In genomic region chr6:161244725-161245124, GRCh38 we compare ENCODE assay signal across 1 cellular context.
TF ChIP-seq lines count a peak whose summit lies in the region.

No MANE protein-coding gene starts in this region.

TF ChIP-seq in K562, 482 proteins besides CTCF, POLR2A, EP300 and RAD21 (continued from another document and continues in another):
- TF ChIP-seq MAX (CRISPR knock-in tag; IDR thresholded peaks at IDR 0.05) (peak; percentile 75), VEZF1 (CRISPR knock-in tag; IDR thresholded peaks at IDR 0.05) (peak; percentile 29; the same call in 1 of the 2 replicates), CHD7 (IDR thresholded peaks at IDR 0.05; ENCODE audit: low read depth, low read length) (no peak), ESRRA (IDR thresholded peaks at IDR 0.05; ENCODE audit: borderline replicate concordance, low read depth) (peak; percentile 57; the same call in 1 of the 2 replicates), KLF16 (IDR thresholded peaks at IDR 0.05) (peak; percentile 90), CAMTA2 (CRISPR knock-in tag; conservative IDR thresholded peaks at IDR 0.05) (no peak), ZHX1 (conservative IDR thresholded peaks at IDR 0.05; ENCODE audit: low read length) (no peak), HOXB6 (CRISPR knock-in tag; IDR thresholded peaks at IDR 0.05; ENCODE audit: borderline replicate concordance) (no peak), RBM39 (optimal IDR thresholded peaks at IDR 0.05; ENCODE audit: low read depth, low read length) (no peak), ATF1 (CRISPR knock-in tag; IDR thresholded peaks at IDR 0.05) (no peak), ATF1 (tag; IDR thresholded peaks at IDR 0.05) (0 out of 2 replicates have a peak, but pooled peaks have one; percentile 16), ZBTB49 (CRISPR knock-in tag; IDR thresholded peaks at IDR 0.05; ENCODE audit: borderline replicate concordance) (no peak), CREB3 (tag; conservative IDR thresholded peaks at IDR 0.05; ENCODE audit: low read depth) (no peak), SMARCA5 (IDR thresholded peaks at IDR 0.05) (no peak), GABPB1 (CRISPR knock-in tag; IDR thresholded peaks at IDR 0.05) (no peak), ARID1B (IDR thresholded peaks at IDR 0.05) (peak; percentile 89), FOSL1 (tag; conservative IDR thresholded peaks at IDR 0.05) (0 out of 2 replicates have a peak, but pooled peaks have one; percentile 47), SIRT6 (IDR thresholded peaks at IDR 0.05; ENCODE audit: low read depth, low read length) (no peak), RNF2 (IDR thresholded peaks at IDR 0.05) (peak; percentile 55; the same call in 1 of the 2 replicates), L3MBTL2 (IDR thresholded peaks at IDR 0.05) (peak; percentile 52; the same call in 1 of the 2 replicates), CXXC5 (CRISPR knock-in tag; IDR thresholded peaks at IDR 0.05) (peak; percentile 86), ZNF75A (CRISPR knock-in tag; IDR thresholded peaks at IDR 0.05) (no peak), FOXP1 (CRISPR knock-in tag; IDR thresholded peaks at IDR 0.05) (peak; percentile 59; the same call in 1 of the 2 replicates), TGIF2 (CRISPR knock-in tag; IDR thresholded peaks at IDR 0.05) (no peak), CEBPG (CRISPR knock-in tag; IDR thresholded peaks at IDR 0.05) (no peak), CEBPG (tag; conservative IDR thresholded peaks at IDR 0.05 in 1 of 2, IDR thresholded peaks at IDR 0.05 in 1 of 2) (no peak), KDM5B (IDR thresholded peaks at IDR 0.05; ENCODE audit: insufficient replicate concordance, low read depth, low read length) (no peak), EWSR1 (IDR thresholded peaks at IDR 0.05; ENCODE audit: borderline replicate concordance, low read depth, partially characterized antibody) (no peak), ID3 (CRISPR knock-in tag; IDR thresholded peaks at IDR 0.05) (no peak), ID3 (tag; IDR thresholded peaks at IDR 0.05) (0 out of 2 replicates have a peak, but pooled peaks have one; percentile 49), ZC3H8 (IDR thresholded peaks at IDR 0.05) (no peak), POLR2G (IDR thresholded peaks at IDR 0.05; ENCODE audit: low read depth, low read length) (no peak), ZBTB9 (CRISPR knock-in tag; IDR thresholded peaks at IDR 0.05) (no peak), PTBP1 (IDR thresholded peaks at IDR 0.05; ENCODE audit: low read depth, low read length) (no peak), ATF3 (IDR thresholded peaks at IDR 0.05) (no peak), ATF3 (CRISPR knock-in tag; conservative IDR thresholded peaks at IDR 0.05) (no peak), DPF2 (IDR thresholded peaks at IDR 0.05) (peak; percentile 83), ZNF707 (CRISPR knock-in tag; conservative IDR thresholded peaks at IDR 0.05) (no peak), SOX6 (IDR thresholded peaks at IDR 0.05) (0 out of 2 replicates have a peak, but pooled peaks have one; percentile 12), ZNF217 (CRISPR knock-in tag; IDR thresholded peaks at IDR 0.05) (no peak), POLR2AphosphoS5 (IDR thresholded peaks at IDR 0.05; ENCODE audit: control insufficient read depth, insufficient read depth, low read depth, low read length) (peak; percentile 93)
